Comparison of ENCODE assay signal across 8 cellular contexts in genomic region chrX:21940356-21940829, GRCh38. TPM values are rescaled to one million over a fixed set of nuclear protein-coding genes. Genes with fewer than 3 reads are reported as not detected.
DNase-seq lines count a peak whose midpoint lies in the region; ATAC-seq and TF ChIP-seq lines count a peak whose summit lies in the region.

Gene SMS (plus strand): TSS chrX:21940709. CDS start chrX:21940825, 116 bp downstream.

- peak within 1 kb of the TSS; percentile 66 for H3K4me3 ChIP-seq in fibroblast of the aortic adventitia (ENCODE audit: low read depth, low read length)

- H3K4me3 Mint-ChIP-seq in nephron progenitor cell, result peak within 1 kb of the TSS; percentile 86

- TF ChIP-seq CTCF in fibroblast of the aortic adventitia (IDR thresholded peaks at IDR 0.05; ENCODE audit: insufficient read depth, low read length) (no peak), nephron progenitor cell (IDR thresholded peaks at IDR 0.05) (no peak), subcutaneous adipose tissue (IDR thresholded peaks at IDR 0.05; ENCODE audit: low read depth) (no peak)

- ATAC-seq in GM21447 (IDR thresholded peaks at IDR 0.05; ENCODE audit: unreplicated experiment), result peak; percentile 70

- peaks cover 27% of the 10 kb centered on the region for H3K36me3 Mint-ChIP-seq in nephron progenitor cell (ENCODE audit: low read depth)

- peaks cover 19% of the 10 kb centered on the region for H3K27me3 Mint-ChIP-seq in nephron progenitor cell (ENCODE audit: low read depth, poor library complexity)

- H3K27ac Mint-ChIP-seq in nephron progenitor cell, result peak within 1 kb of the TSS; percentile 89

- H3K9me3 Mint-ChIP-seq in nephron progenitor cell, result peaks cover 3% of the 10 kb centered on the region

- H3K4me1 Mint-ChIP-seq in nephron progenitor cell, result peaks cover 43% of the 10 kb centered on the region

- DNase-seq in D341Med (ENCODE audit: low spot score) (peak; percentile 82), HuH-7 (ENCODE audit: low spot score) (peak; percentile 57), RPMI7951 (ENCODE audit: low read depth) (peak; percentile 83), fibroblast of the aortic adventitia (ENCODE audit: low read depth) (peak; percentile 67), nephron progenitor cell (peak; percentile 78)
- DNase-seq in activated T-helper 9 cell treated with anti-CD3 and anti-CD28 coated beads, Interleukin-2, amount 50 U/mL, for 16 hours (ENCODE audit: low read depth), result peak; percentile 49

RNA-seq across cellular contexts. Expression of gene SMS, which starts in this region (rescaled TPM):
- total RNA-seq in RPMI7951 (2014; rRNA removed; shearing (Covaris generic)), result 225 and 246 TPM in 2 replicates
- total RNA-seq in fibroblast of the aortic adventitia (ENCODE audit: low replicate concordance) (46.3 and 214 TPM in 2 replicates), subcutaneous adipose tissue (10 to 100 TPM; 44.6 to 74.3 (median 49.1) TPM)

Comparison
In these comparisons a context has a peak if more than half of its experiments do, and no peak if none do; other contexts are left out.
1. Peak in every context shown above with its lines: DNase-seq, ATAC-seq and H3K4me3 ChIP-seq.